ENCODE assay signal across 1 cellular context in genomic region chr15:100714749-100715342, GRCh38.
TF ChIP-seq lines count a peak whose summit lies in the region.

No MANE protein-coding gene starts in this region.

TF ChIP-seq in HepG2, 621 proteins besides CTCF, POLR2A, EP300 and RAD21 (continued from another document):
- TF ChIP-seq FOXA3 (CRISPR knock-in tag; IDR thresholded peaks at IDR 0.05) (0 out of 2 replicates have a peak, but pooled peaks have one; percentile 6), NCOR1 (IDR thresholded peaks at IDR 0.05; ENCODE audit: borderline replicate concordance, low read length) (no peak), MTF1 (CRISPR knock-in tag; IDR thresholded peaks at IDR 0.05) (no peak), TGIF2 (CRISPR knock-in tag; IDR thresholded peaks at IDR 0.05) (no peak), TEAD3 (CRISPR knock-in tag; optimal IDR thresholded peaks at IDR 0.05; ENCODE audit: borderline replicate concordance) (no peak)
- TF ChIP-seq, protein P1, sequence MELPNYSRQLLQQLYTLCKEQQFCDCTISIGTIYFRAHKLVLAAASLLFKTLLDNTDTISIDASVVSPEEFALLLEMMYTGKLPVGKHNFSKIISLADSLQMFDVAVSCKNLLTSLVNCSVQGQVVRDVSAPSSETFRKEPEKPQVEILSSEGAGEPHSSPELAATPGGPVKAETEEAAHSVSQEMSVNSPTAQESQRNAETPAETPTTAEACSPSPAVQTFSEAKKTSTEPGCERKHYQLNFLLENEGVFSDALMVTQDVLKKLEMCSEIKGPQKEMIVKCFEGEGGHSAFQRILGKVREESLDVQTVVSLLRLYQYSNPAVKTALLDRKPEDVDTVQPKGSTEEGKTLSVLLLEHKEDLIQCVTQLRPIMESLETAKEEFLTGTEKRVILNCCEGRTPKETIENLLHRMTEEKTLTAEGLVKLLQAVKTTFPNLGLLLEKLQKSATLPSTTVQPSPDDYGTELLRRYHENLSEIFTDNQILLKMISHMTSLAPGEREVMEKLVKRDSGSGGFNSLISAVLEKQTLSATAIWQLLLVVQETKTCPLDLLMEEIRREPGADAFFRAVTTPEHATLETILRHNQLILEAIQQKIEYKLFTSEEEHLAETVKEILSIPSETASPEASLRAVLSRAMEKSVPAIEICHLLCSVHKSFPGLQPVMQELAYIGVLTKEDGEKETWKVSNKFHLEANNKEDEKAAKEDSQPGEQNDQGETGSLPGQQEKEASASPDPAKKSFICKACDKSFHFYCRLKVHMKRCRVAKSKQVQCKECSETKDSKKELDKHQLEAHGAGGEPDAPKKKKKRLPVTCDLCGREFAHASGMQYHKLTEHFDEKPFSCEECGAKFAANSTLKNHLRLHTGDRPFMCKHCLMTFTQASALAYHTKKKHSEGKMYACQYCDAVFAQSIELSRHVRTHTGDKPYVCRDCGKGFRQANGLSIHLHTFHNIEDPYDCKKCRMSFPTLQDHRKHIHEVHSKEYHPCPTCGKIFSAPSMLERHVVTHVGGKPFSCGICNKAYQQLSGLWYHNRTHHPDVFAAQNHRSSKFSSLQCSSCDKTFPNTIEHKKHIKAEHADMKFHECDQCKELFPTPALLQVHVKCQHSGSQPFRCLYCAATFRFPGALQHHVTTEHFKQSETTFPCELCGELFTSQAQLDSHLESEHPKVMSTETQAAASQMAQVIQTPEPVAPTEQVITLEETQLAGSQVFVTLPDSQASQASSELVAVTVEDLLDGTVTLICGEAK (IDR thresholded peaks at IDR 0.05), result no peak
- TF ChIP-seq, protein P1 (CRISPR knock-in tag; IDR thresholded peaks at IDR 0.05), result no peak
TF ChIP-seq in HepG2: peak in this region for 4.
